Comparison of ENCODE assay signal across 1 cellular context in the genomic region with DNA sequence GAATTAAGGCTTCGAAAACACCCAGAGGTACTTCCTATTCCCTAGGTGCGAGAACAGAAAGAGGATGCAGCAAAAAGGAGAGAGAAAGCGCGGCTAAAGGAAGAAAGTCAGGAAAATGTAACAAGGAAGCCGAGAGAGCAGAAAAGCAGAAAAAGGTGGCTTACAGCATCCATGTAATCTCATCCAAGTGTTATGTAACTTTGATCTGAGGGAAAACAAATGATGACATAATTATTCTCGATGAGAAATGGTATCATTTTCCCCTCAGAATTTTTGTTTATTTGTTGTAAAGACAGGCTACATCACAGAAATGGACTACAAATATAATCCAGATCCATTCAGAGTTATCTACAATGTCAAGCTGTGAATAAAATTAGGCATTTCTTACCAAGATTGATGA.
A peak's percentile ranks its signal among the peaks of the same experiment; 100 is the strongest.
TF ChIP-seq lines count a peak whose summit lies in the region.

No MANE protein-coding gene starts in this region.

TF ChIP-seq in HEK293, 187 proteins besides CTCF, POLR2A, EP300 and RAD21 (continued from another document):
- TF ChIP-seq, protein P1, sequence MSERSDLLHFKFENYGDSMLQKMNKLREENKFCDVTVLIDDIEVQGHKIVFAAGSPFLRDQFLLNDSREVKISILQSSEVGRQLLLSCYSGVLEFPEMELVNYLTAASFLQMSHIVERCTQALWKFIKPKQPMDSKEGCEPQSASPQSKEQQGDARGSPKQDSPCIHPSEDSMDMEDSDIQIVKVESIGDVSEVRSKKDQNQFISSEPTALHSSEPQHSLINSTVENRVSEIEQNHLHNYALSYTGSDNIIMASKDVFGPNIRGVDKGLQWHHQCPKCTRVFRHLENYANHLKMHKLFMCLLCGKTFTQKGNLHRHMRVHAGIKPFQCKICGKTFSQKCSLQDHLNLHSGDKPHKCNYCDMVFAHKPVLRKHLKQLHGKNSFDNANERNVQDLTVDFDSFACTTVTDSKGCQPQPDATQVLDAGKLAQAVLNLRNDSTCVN (tag by site-specific recombination; optimal IDR thresholded peaks at IDR 0.05), result no peak
- TF ChIP-seq, protein P2, sequence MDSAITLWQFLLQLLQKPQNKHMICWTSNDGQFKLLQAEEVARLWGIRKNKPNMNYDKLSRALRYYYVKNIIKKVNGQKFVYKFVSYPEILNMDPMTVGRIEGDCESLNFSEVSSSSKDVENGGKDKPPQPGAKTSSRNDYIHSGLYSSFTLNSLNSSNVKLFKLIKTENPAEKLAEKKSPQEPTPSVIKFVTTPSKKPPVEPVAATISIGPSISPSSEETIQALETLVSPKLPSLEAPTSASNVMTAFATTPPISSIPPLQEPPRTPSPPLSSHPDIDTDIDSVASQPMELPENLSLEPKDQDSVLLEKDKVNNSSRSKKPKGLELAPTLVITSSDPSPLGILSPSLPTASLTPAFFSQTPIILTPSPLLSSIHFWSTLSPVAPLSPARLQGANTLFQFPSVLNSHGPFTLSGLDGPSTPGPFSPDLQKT (IDR thresholded peaks at IDR 0.05; ENCODE audit: borderline replicate concordance, low read depth, low read length), result no peak
- no peak for TF ChIP-seq ZBTB8A (tag by site-specific recombination; IDR thresholded peaks at IDR 0.05)
- TF ChIP-seq PRDM1 (tag by site-specific recombination; IDR thresholded peaks at IDR 0.05), result peak; percentile 67
- no peak for TF ChIP-seq ZNF837 (tag by site-specific recombination; IDR thresholded peaks at IDR 0.05)
